23 cellular contexts compared by ENCODE assay signal in genomic region chr21:46397993-46398392, GRCh38.
"Had no signal": no experiment of that assay in that cellular context is flagged by ENCODE, and none has a peak within 500 bp of the region (broad histone marks: within the 10 kb centered on the region; RNA-seq: fewer than 3 reads in every experiment).

No MANE protein-coding gene starts in this region.

- H3K9me3 Mint-ChIP-seq: nephron; neural progenitor cell; stimulated activated naive CD8-positive, alpha-beta T cell treated with anti-CD3 and anti-CD28 coated beads, Interleukin-15, amount 100 ng/mL, for 72 hours had no signal

- H3K9me3 ChIP-seq: ovary, suprapubic skin, transverse colon, upper lobe of right lung, uterus had no signal

- H3K27ac Mint-ChIP-seq: memory B cell, nephron, neural progenitor cell had no signal

- H3K27me3 Mint-ChIP-seq: central memory CD8-positive, alpha-beta T cell; effector memory CD8-positive, alpha-beta T cell; memory B cell; naive B cell; stimulated activated naive CD8-positive, alpha-beta T cell treated with anti-CD3 and anti-CD28 coated beads, Interleukin-15, amount 100 ng/mL, for 72 hours had no signal

- H3K9ac ChIP-seq: neural progenitor cell had no signal

- ATAC-seq: effector memory CD8-positive, alpha-beta T cell; left colon; sciatic nerve; stimulated activated naive CD8-positive, alpha-beta T cell treated with anti-CD3 and anti-CD28 coated beads, Interleukin-15, amount 100 ng/mL, for 72 hours; upper lobe of right lung had no signal

- H3K4me3 ChIP-seq: coronary artery, lung, neural progenitor cell, ovary, smooth muscle cell, suprapubic skin, transverse colon, upper lobe of right lung, uterus had no signal

- DNase-seq: dermis blood vessel endothelial cell; effector memory CD8-positive, alpha-beta T cell; left colon; naive B cell; ovary; stimulated activated CD4-positive, alpha-beta T cell treated with anti-CD3 and anti-CD28 coated beads, Interleukin-12 subunit alpha, Interleukin-12 subunit beta, amount 100 ng/mL, for 4 hours; stimulated activated CD4-positive, alpha-beta T cell treated with anti-CD3 and anti-CD28 coated beads, Interleukin-1b, Interleukin-23, amount 100 ng/mL, for 48 hours; stimulated activated CD4-positive, alpha-beta T cell treated with anti-CD3 and anti-CD28 coated beads, Interleukin-4, amount 100 ng/mL, for 1 hour; stimulated activated CD8-positive, alpha-beta memory T cell treated with anti-CD3 and anti-CD28 coated beads, Interleukin-4, amount 100 ng/mL, for 48 hours; stimulated activated naive CD4-positive, alpha-beta T cell; stimulated activated naive CD8-positive, alpha-beta T cell treated with anti-CD3 and anti-CD28 coated beads, Interleukin-15, amount 100 ng/mL, for 72 hours; transverse colon; upper lobe of right lung; uterus had no signal

- H3K4me3 Mint-ChIP-seq: central memory CD8-positive, alpha-beta T cell; effector memory CD8-positive, alpha-beta T cell; memory B cell; naive B cell; nephron; neural progenitor cell; stimulated activated naive CD8-positive, alpha-beta T cell treated with anti-CD3 and anti-CD28 coated beads, Interleukin-15, amount 100 ng/mL, for 72 hours had no signal

- H3K27ac ChIP-seq: coronary artery, neural progenitor cell, ovary, suprapubic skin, transverse colon, upper lobe of right lung, uterus had no signal

- H3K36me3 ChIP-seq: neural progenitor cell, ovary had no signal

- H3K4me1 ChIP-seq: neural progenitor cell, transverse colon, upper lobe of right lung had no signal

- H3K4me1 Mint-ChIP-seq: memory B cell; stimulated activated naive CD8-positive, alpha-beta T cell treated with anti-CD3 and anti-CD28 coated beads, Interleukin-15, amount 100 ng/mL, for 72 hours had no signal

- H3K27me3 ChIP-seq: neural progenitor cell, ovary, suprapubic skin, transverse colon, upper lobe of right lung, uterus had no signal
